9 cellular contexts compared by ENCODE assay signal in genomic region chr12:85448548-85449139, GRCh38.
A peak's percentile ranks its signal among the peaks of the same experiment; 100 is the strongest.
DNase-seq lines count a peak whose midpoint lies in the region; ATAC-seq, FAIRE-seq and TF ChIP-seq lines count a peak whose summit lies in the region.
"Had no signal": no experiment of that assay in that cellular context is flagged by ENCODE, and none has a peak within 500 bp of the region (broad histone marks: within the 10 kb centered on the region; RNA-seq: fewer than 3 reads in every experiment).

No MANE protein-coding gene starts in this region.

- ATAC-seq in GM21786 (IDR thresholded peaks at IDR 0.05; ENCODE audit: unreplicated experiment): peak; percentile 67
- no peak for ATAC-seq in stimulated activated effector memory CD8-positive, alpha-beta T cell treated with anti-CD3 and anti-CD28 coated beads, Interleukin-12 subunit alpha, Interleukin-12 subunit beta, amount 100 ng/mL, for 72 hours
- no peak for ATAC-seq in GM19328 (IDR thresholded peaks at IDR 0.05; ENCODE audit: unreplicated experiment)

- peak; percentile 74 for FAIRE-seq in RCC 7860 (lab: Jason Lieb, UNC)

- H3K9me3 Mint-ChIP-seq in glutamatergic neuron (ENCODE audit: unreplicated experiment): no peaks in the 10 kb centered on the region
- peaks cover 10% of the 10 kb centered on the region for H3K9me3 Mint-ChIP-seq in stimulated activated effector memory CD8-positive, alpha-beta T cell treated with anti-CD3 and anti-CD28 coated beads, Interleukin-12 subunit alpha, Interleukin-12 subunit beta, amount 100 ng/mL, for 72 hours
- H3K9me3 Mint-ChIP-seq: naive B cell had no signal

- no peaks in the 10 kb centered on the region for H3K27me3 Mint-ChIP-seq in glutamatergic neuron (ENCODE audit: unreplicated experiment)

- CTCF ChIA-PET in BJ (lab: Yijun Ruan, JAX): interaction anchor here (0.6 to 1.8 kb wide), 7 partner anchors 9 to 407 kb away, joined by 3 to 6 read pairs (median 3); no protein-coding TSS in a partner anchor

- H3K4me1 Mint-ChIP-seq in glutamatergic neuron (ENCODE audit: low read depth, unreplicated experiment): peaks cover 13% of the 10 kb centered on the region
- no peaks in the 10 kb centered on the region for H3K4me1 Mint-ChIP-seq in stimulated activated effector memory CD8-positive, alpha-beta T cell treated with anti-CD3 and anti-CD28 coated beads, Interleukin-12 subunit alpha, Interleukin-12 subunit beta, amount 100 ng/mL, for 72 hours
- H3K4me1 Mint-ChIP-seq: naive B cell had no signal

- H3K27ac Mint-ChIP-seq in glutamatergic neuron (ENCODE audit: unreplicated experiment): no peak overlapping the region
- no peak overlapping the region for H3K27ac Mint-ChIP-seq in stimulated activated effector memory CD8-positive, alpha-beta T cell treated with anti-CD3 and anti-CD28 coated beads, Interleukin-12 subunit alpha, Interleukin-12 subunit beta, amount 100 ng/mL, for 72 hours
- H3K27ac Mint-ChIP-seq: naive B cell had no signal

- H3K27me3 ChIP-seq in BJ (ENCODE audit: control insufficient read depth, insufficient read depth, low read length): no peaks in the 10 kb centered on the region

- no peaks in the 10 kb centered on the region for H3K36me3 Mint-ChIP-seq in glutamatergic neuron (ENCODE audit: unreplicated experiment)
- no peaks in the 10 kb centered on the region for H3K36me3 Mint-ChIP-seq in stimulated activated effector memory CD8-positive, alpha-beta T cell treated with anti-CD3 and anti-CD28 coated beads, Interleukin-12 subunit alpha, Interleukin-12 subunit beta, amount 100 ng/mL, for 72 hours
- H3K36me3 Mint-ChIP-seq: naive B cell had no signal

- no peaks in the 10 kb centered on the region for H3K36me3 ChIP-seq in BJ (ENCODE audit: control insufficient read depth, insufficient read depth, low read length)

- no peak overlapping the region for H3K4me3 ChIP-seq in BJ (ENCODE audit: low read depth, low read length)

- TF ChIP-seq CTCF in BJ (IDR thresholded peaks at IDR 0.05; ENCODE audit: insufficient read depth, low read depth, low read length) (peak; percentile 31), glutamatergic neuron (IDR thresholded peaks at IDR 0.05; ENCODE audit: partially characterized antibody, unreplicated experiment) (peak; percentile 65), GM20000 (IDR thresholded peaks at IDR 0.05; ENCODE audit: extremely low read depth, missing control alignments) (no peak)

- POLR2A ChIA-PET in BJ (lab: Charles Lee): no interaction called here

- no peak overlapping the region for H3K4me3 Mint-ChIP-seq in glutamatergic neuron (ENCODE audit: unreplicated experiment)
- H3K4me3 Mint-ChIP-seq in stimulated activated effector memory CD8-positive, alpha-beta T cell treated with anti-CD3 and anti-CD28 coated beads, Interleukin-12 subunit alpha, Interleukin-12 subunit beta, amount 100 ng/mL, for 72 hours: no peak overlapping the region
- H3K4me3 Mint-ChIP-seq: naive B cell had no signal

- DNase-seq in BJ (ENCODE audit: low read depth): no peak
- no peak for DNase-seq in RCC 7860 (ENCODE audit: low spot score)
- no peak for DNase-seq in glutamatergic neuron
- no peak for DNase-seq in GM19238 (ENCODE audit: insufficient read length, low spot score)
- DNase-seq in GM20000 (ENCODE audit: low spot score): no peak
- no peak for DNase-seq in stimulated activated effector memory CD8-positive, alpha-beta T cell treated with anti-CD3 and anti-CD28 coated beads, Interleukin-12 subunit alpha, Interleukin-12 subunit beta, amount 100 ng/mL, for 72 hours (ENCODE audit: low spot score in 2 of 2)
- DNase-seq: naive B cell had no signal
